In the genomic region with DNA sequence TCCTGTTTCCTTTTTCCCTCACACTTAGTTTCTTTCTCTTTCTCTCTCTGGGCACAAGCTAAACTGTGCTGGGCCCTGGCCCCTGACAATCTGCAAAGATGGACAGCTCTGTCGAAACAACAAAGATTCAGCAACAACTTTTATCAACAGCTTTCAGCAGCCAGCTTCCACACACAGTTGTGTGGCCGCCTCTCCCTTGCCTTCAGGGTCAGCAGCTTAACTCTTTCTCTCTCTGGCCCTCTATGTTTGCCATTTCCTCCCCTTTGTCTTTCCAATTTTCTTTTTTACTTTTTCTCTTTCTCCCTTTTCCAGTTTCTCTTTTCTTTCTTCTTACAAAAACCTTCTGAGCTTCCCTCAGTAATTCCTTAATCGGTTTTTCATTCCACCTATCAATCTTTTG, we compare ENCODE assay signal across 26 cellular contexts. TPM values are rescaled to one million over a fixed set of nuclear protein-coding genes. Genes with fewer than 3 reads are reported as not detected.
DNase-seq lines count a peak whose midpoint lies in the region; ATAC-seq and TF ChIP-seq lines count a peak whose summit lies in the region.
"Had no signal": no experiment of that assay in that cellular context is flagged by ENCODE, and none has a peak within 500 bp of the region (broad histone marks: within the 10 kb centered on the region; RNA-seq: fewer than 3 reads in every experiment).

No MANE protein-coding gene starts in this region.

- no peaks in the 10 kb centered on the region for H3K79me2 ChIP-seq in Loucy (ENCODE audit: insufficient read depth, low read length)

- H3K9ac ChIP-seq in Loucy (ENCODE audit: low read depth, low read length, poor library complexity, severe bottlenecking) (peak overlapping the region; percentile 70), neuronal stem cell (ENCODE audit: low read depth, low read length, poor library complexity) (no peak overlapping the region)

- H3K4me2 ChIP-seq in Loucy (ENCODE audit: low read depth, low read length, poor library complexity, severe bottlenecking) (peak overlapping the region; percentile 63), neuronal stem cell (ENCODE audit: insufficient read depth, low read length, poor library complexity, severe bottlenecking) (no peak overlapping the region)

- no peaks in the 10 kb centered on the region for H3K79me1 ChIP-seq in neuronal stem cell (ENCODE audit: low read depth, low read length)

- WGBS in neuronal stem cell (ENCODE audit: extremely low coverage in 2 of 2, insufficient read length in 2 of 2, insufficient replicate concordance in 1 of 2), 2 donors, result no CpG with 5 or more reads among the region's 3 CpGs

- peak overlapping the region; percentile 57 for H3K27ac Mint-ChIP-seq in endothelial cell (ENCODE audit: unreplicated experiment)
- no peak overlapping the region for H3K27ac Mint-ChIP-seq in osteocyte (ENCODE audit: unreplicated experiment)
- H3K27ac Mint-ChIP-seq: activated CD8-positive, alpha-beta memory T cell treated with anti-CD3 and anti-CD28 coated beads, Interleukin-2, amount 10 ng/mL, durations not matched to agents 7 days and 5 days; stimulated activated naive B cell treated with anti-CD40 and anti-IgM and Interleukin-4, amounts not matched to agents 10 μg/mL and 1 μg/mL and 100 μg/mL, for 72 hours; T-helper 1 cell treated with Interleukin-12 subunit alpha and Interleukin-12 subunit beta and Interleukin-4 antibody, amounts not matched to agents 30 μg/mL and 1 μg/mL, for 36 hours had no signal

- peaks cover 52% of the 10 kb centered on the region for H3K4me1 Mint-ChIP-seq in endothelial cell (ENCODE audit: unreplicated experiment)
- no peaks in the 10 kb centered on the region for H3K4me1 Mint-ChIP-seq in osteocyte (ENCODE audit: unreplicated experiment)

- peaks cover 6% of the 10 kb centered on the region for H3K27me3 Mint-ChIP-seq in endothelial cell (ENCODE audit: unreplicated experiment)
- peaks cover 45% of the 10 kb centered on the region for H3K27me3 Mint-ChIP-seq in osteocyte (ENCODE audit: unreplicated experiment)

- no peak overlapping the region for H2BK15ac ChIP-seq in neuronal stem cell (ENCODE audit: low read length)

- no peak overlapping the region for H3K23ac ChIP-seq in neuronal stem cell (ENCODE audit: low read depth, low read length, poor library complexity)

- H3K36me3 Mint-ChIP-seq in endothelial cell (ENCODE audit: low read depth, unreplicated experiment) (no peaks in the 10 kb centered on the region), osteocyte (ENCODE audit: unreplicated experiment) (no peaks in the 10 kb centered on the region)
- H3K36me3 Mint-ChIP-seq: activated CD8-positive, alpha-beta memory T cell treated with anti-CD3 and anti-CD28 coated beads, Interleukin-2, amount 10 ng/mL, durations not matched to agents 7 days and 5 days; activated naive CD4-positive, alpha-beta T cell treated with anti-CD3 and anti-CD28 coated beads, Interleukin-2, amount 50 U/mL, for 72 hours; stimulated activated naive B cell treated with anti-CD40 and anti-IgM and Interleukin-4, amounts not matched to agents 10 μg/mL and 1 μg/mL and 100 μg/mL, for 72 hours had no signal

- no peaks in the 10 kb centered on the region for H4K20me1 ChIP-seq in Loucy (ENCODE audit: insufficient read depth, low read length, poor library complexity, severe bottlenecking)

- H3K36me3 ChIP-seq in Loucy (ENCODE audit: insufficient read depth, low read length) (no peaks in the 10 kb centered on the region), neuronal stem cell (replicated peaks in 1 of 2; ENCODE audit: control insufficient read depth in 2 of 2, insufficient read depth in 2 of 2, low read length in 2 of 2) (no peaks in the 10 kb centered on the region)
- H3K36me3 ChIP-seq: HAP-1, ovary had no signal

- no peak overlapping the region for H2BK12ac ChIP-seq in neuronal stem cell (ENCODE audit: low read length)

- H3K4me1 ChIP-seq in Loucy (ENCODE audit: insufficient read depth, low read length, poor library complexity, severe bottlenecking), result peaks cover 79% of the 10 kb centered on the region
- H3K4me1 ChIP-seq in neuronal stem cell (ENCODE audit: control insufficient read depth in 2 of 2, insufficient read depth in 1 of 2, low read depth in 1 of 2, low read length in 2 of 2), result peaks cover 0 to 15% of the 10 kb centered on the region in 2 donors
- H3K4me1 ChIP-seq: testis had no signal

- no peaks in the 10 kb centered on the region for H3K9me2 ChIP-seq in Loucy (replicated peaks; ENCODE audit: low read depth, low read length)

- H3K14ac ChIP-seq in neuronal stem cell (ENCODE audit: low read length), result no peak overlapping the region

- H3K27me3 ChIP-seq in Loucy (ENCODE audit: insufficient read depth, low read length, poor library complexity, severe bottlenecking) (no peaks in the 10 kb centered on the region), neuronal stem cell (ENCODE audit: control insufficient read depth in 3 of 3, insufficient read depth in 3 of 3, low read depth in 1 of 3, low read length in 3 of 3) (peaks cover 0 to 43% (median 0%) of the 10 kb centered on the region in 3 experiments)
- H3K27me3 ChIP-seq: ovary, testis had no signal

- DNase-seq in endothelial cell (ENCODE audit: low spot score) (no peak), neuronal stem cell (ENCODE audit: low spot score) (no peak), osteocyte (ENCODE audit: extremely low spot score, unreplicated experiment) (no peak)
- DNase-seq: activated CD4-positive, alpha-beta T cell treated with anti-CD3 and anti-CD28 coated beads for 4 hours; activated CD8-positive, alpha-beta memory T cell treated with anti-CD3 and anti-CD28 coated beads, Interleukin-2, amount 10 ng/mL, durations not matched to agents 7 days and 5 days; DMS53; GF-D8; head of caudate nucleus; left cardiac atrium; NCI-H1092 treated with DMSO at 0.1 percent for 48 hours; NCI-H1930; NCI-H69; ovary; retina; RPMI8226; stimulated activated CD4-positive, alpha-beta T cell treated with anti-CD3 and anti-CD28 coated beads, Interleukin-4, amount 100 ng/mL, for 1 hour; stimulated activated naive B cell treated with anti-CD40 and anti-IgM and Interleukin-4, amounts not matched to agents 10 μg/mL and 1 μg/mL and 100 μg/mL, for 72 hours; testis had no signal

- H2AFZ ChIP-seq in Loucy (ENCODE audit: low read length) (peak overlapping the region; percentile 19), neuronal stem cell (ENCODE audit: low read length) (peak overlapping the region; percentile 26)

- no peak overlapping the region for H2AK5ac ChIP-seq in neuronal stem cell (ENCODE audit: low read depth, low read length)

- peaks cover 4% of the 10 kb centered on the region; the same call in 1 of the 2 replicates for H3F3A ChIP-seq in Loucy (ENCODE audit: low read depth)

- H3K9me3 ChIP-seq in Loucy (ENCODE audit: insufficient read depth, low read depth, low read length) (no peaks in the 10 kb centered on the region), neuronal stem cell (replicated peaks in 1 of 2; ENCODE audit: control insufficient read depth in 2 of 2, insufficient read depth in 1 of 2, low read depth in 1 of 2, low read length in 2 of 2) (no peaks in the 10 kb centered on the region)
- H3K9me3 ChIP-seq: HAP-1, ovary, testis had no signal

- H2BK120ac ChIP-seq in neuronal stem cell (ENCODE audit: low read depth, low read length), result no peak overlapping the region

- H2BK5ac ChIP-seq in neuronal stem cell (ENCODE audit: low read length), result no peak overlapping the region

- ATAC-seq in HG02970 (IDR thresholded peaks at IDR 0.05; ENCODE audit: low FRiP score, unreplicated experiment), result no peak
- ATAC-seq in GM19328 (IDR thresholded peaks at IDR 0.05; ENCODE audit: unreplicated experiment), result no peak
- ATAC-seq: activated CD8-positive, alpha-beta memory T cell treated with anti-CD3 and anti-CD28 coated beads, Interleukin-2, amount 10 ng/mL, durations not matched to agents 7 days and 5 days; activated naive CD4-positive, alpha-beta T cell treated with anti-CD3 and anti-CD28 coated beads, Interleukin-2, amount 50 U/mL, for 72 hours; left cardiac atrium; stimulated activated naive B cell treated with anti-CD40 and anti-IgM and Interleukin-4, amounts not matched to agents 10 μg/mL and 1 μg/mL and 100 μg/mL, for 72 hours had no signal

- H3K27ac ChIP-seq in neuronal stem cell (replicated peaks; ENCODE audit: low read length), result peak overlapping the region; percentile 54
- H3K27ac ChIP-seq: epithelial cell of prostate, ovary, testis had no signal

- no peak overlapping the region for H3K4ac ChIP-seq in neuronal stem cell (ENCODE audit: low read length)

- H3K4me3 Mint-ChIP-seq in endothelial cell (ENCODE audit: unreplicated experiment) (no peak overlapping the region), osteocyte (ENCODE audit: unreplicated experiment) (no peak overlapping the region)
- H3K4me3 Mint-ChIP-seq: activated CD8-positive, alpha-beta memory T cell treated with anti-CD3 and anti-CD28 coated beads, Interleukin-2, amount 10 ng/mL, durations not matched to agents 7 days and 5 days; stimulated activated naive B cell treated with anti-CD40 and anti-IgM and Interleukin-4, amounts not matched to agents 10 μg/mL and 1 μg/mL and 100 μg/mL, for 72 hours; T-helper 1 cell treated with Interleukin-12 subunit alpha and Interleukin-12 subunit beta and Interleukin-4 antibody, amounts not matched to agents 30 μg/mL and 1 μg/mL, for 36 hours had no signal

- no peak overlapping the region for H4K91ac ChIP-seq in neuronal stem cell (ENCODE audit: low read depth, low read length, poor library complexity)

- no peak overlapping the region for H4K8ac ChIP-seq in neuronal stem cell (ENCODE audit: low read depth, low read length)

- H3K18ac ChIP-seq in neuronal stem cell (ENCODE audit: low read length), result no peak overlapping the region

- H3K9me3 Mint-ChIP-seq in endothelial cell (ENCODE audit: unreplicated experiment), result no peaks in the 10 kb centered on the region
- H3K9me3 Mint-ChIP-seq in osteocyte (ENCODE audit: unreplicated experiment), result no peaks in the 10 kb centered on the region
- H3K9me3 Mint-ChIP-seq: activated naive CD4-positive, alpha-beta T cell treated with anti-CD3 and anti-CD28 coated beads, Interleukin-2, amount 50 U/mL, for 72 hours; stimulated activated naive B cell treated with anti-CD40 and anti-IgM and Interleukin-4, amounts not matched to agents 10 μg/mL and 1 μg/mL and 100 μg/mL, for 72 hours; T-helper 1 cell treated with Interleukin-12 subunit alpha and Interleukin-12 subunit beta and Interleukin-4 antibody, amounts not matched to agents 30 μg/mL and 1 μg/mL, for 36 hours had no signal

- H3K4me3 ChIP-seq in GM08714 (ENCODE audit: low read length), result peak overlapping the region; percentile 27
- H3K4me3 ChIP-seq in Loucy (ENCODE audit: low read length, poor library complexity, severe bottlenecking), result peak overlapping the region; percentile 57
- no peak overlapping the region for H3K4me3 ChIP-seq in neuronal stem cell (ENCODE audit: low read length in 2 of 2)
- H3K4me3 ChIP-seq: HAP-1, ovary, testis had no signal

- TF ChIP-seq CTCF in Loucy (conservative IDR thresholded peaks at IDR 0.05; ENCODE audit: low read length), result no peak
- TF ChIP-seq CTCF in endothelial cell (IDR thresholded peaks at IDR 0.05; ENCODE audit: unreplicated experiment), result no peak
- no peak for TF ChIP-seq CTCF in osteocyte (IDR thresholded peaks at IDR 0.05)

RNA-seq across cellular contexts. Expression of gene IQSEC3, which starts 43.3 kb away (rescaled TPM):
- total RNA-seq in endothelial cell (ENCODE audit: unreplicated experiment), result 13.2 TPM
- 3.1 TPM for polyA plus RNA-seq in neuronal stem cell (2013, experiment 1 of 2)
- polyA plus RNA-seq in neuronal stem cell (2013, experiment 2 of 2), result 3.7 TPM
- 0.37 and 0.56 TPM in 2 replicates for total RNA-seq in osteocyte

Comparison
In these comparisons a context has a peak if more than half of its experiments do, and no peak if none do; other contexts are left out.
1. H3K4me3 ChIP-seq: peak in GM08714 (single experiment) and Loucy (single experiment); none in neuronal stem cell (0 of 2).